12 cellular contexts compared by ENCODE assay signal in the genomic region with DNA sequence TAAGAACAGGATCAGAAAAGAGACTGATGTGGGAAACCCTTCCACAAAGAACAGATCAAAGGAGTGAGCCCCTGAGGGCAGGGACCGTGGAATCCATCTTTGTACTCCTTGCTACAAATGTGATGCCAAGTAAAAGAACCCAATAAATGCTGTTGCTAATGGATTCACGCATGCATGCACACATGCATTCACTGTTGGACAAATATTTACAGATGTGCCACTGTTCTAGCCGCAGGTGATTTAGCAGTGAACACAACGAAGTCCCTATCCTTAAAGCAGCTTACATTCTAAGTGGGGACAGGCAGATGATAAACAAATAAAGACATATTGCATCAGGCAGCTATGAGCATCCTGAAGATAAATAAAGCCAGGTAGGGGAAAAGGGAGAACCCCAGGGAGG.
DNase-seq lines count a peak whose midpoint lies in the region; ATAC-seq and TF ChIP-seq lines count a peak whose summit lies in the region.
"Had no signal": no experiment of that assay in that cellular context is flagged by ENCODE, and none has a peak within 500 bp of the region (broad histone marks: within the 10 kb centered on the region; RNA-seq: fewer than 3 reads in every experiment).

No MANE protein-coding gene starts in this region.

- no peaks in the 10 kb centered on the region for H3K27me3 Mint-ChIP-seq in dendritic cell treated with granulocyte-macrophage colony-stimulating factor and Interleukin-4, amounts not matched to agents 40 ng/mL and 50 ng/mL, for 4 days

- H3K36me3 Mint-ChIP-seq in dendritic cell treated with granulocyte-macrophage colony-stimulating factor and Interleukin-4, amounts not matched to agents 40 ng/mL and 50 ng/mL, for 4 days (ENCODE audit: low read depth) = peaks cover 29% of the 10 kb centered on the region

- H3K9me3 ChIP-seq in uterus = no peaks in the 10 kb centered on the region
- H3K9me3 ChIP-seq: Peyer's patch had no signal

- TF ChIP-seq POLR2A in uterus (IDR thresholded peaks at IDR 0.05) = no peak

- intact Hi-C loops in cardiac septum (cut with DNase I) = no loop called here
- intact Hi-C loops in left cardiac atrium (cut with DNase I) = no loop called here
- intact Hi-C loops in dendritic cell treated with granulocyte-macrophage colony-stimulating factor and Interleukin-4, amounts not matched to agents 40 ng/mL and 50 ng/mL, for 4 days (cut with micrococcal nuclease) = loop anchor here (10.0 kb wide), 1 partner anchor 64 kb away; a partner anchor contains a TSS
- intact Hi-C loops in uterus (cut with DNase I; ENCODE audit: low total_unique reads) = no loop called here

- H3K27me3 ChIP-seq in uterus = no peaks in the 10 kb centered on the region
- H3K27me3 ChIP-seq: Peyer's patch had no signal

- peaks cover 62% of the 10 kb centered on the region for H3K4me1 Mint-ChIP-seq in dendritic cell treated with granulocyte-macrophage colony-stimulating factor and Interleukin-4, amounts not matched to agents 40 ng/mL and 50 ng/mL, for 4 days (ENCODE audit: low read depth)

- no peaks in the 10 kb centered on the region for H3K36me3 ChIP-seq in uterus
- H3K36me3 ChIP-seq: Peyer's patch had no signal

- H3K4me1 ChIP-seq in uterus = peaks cover 7 to 23% of the 10 kb centered on the region in 2 donors

- peak overlapping the region; percentile 79 for H3K27ac Mint-ChIP-seq in dendritic cell treated with granulocyte-macrophage colony-stimulating factor and Interleukin-4, amounts not matched to agents 40 ng/mL and 50 ng/mL, for 4 days

- H3K4me3 Mint-ChIP-seq in dendritic cell treated with granulocyte-macrophage colony-stimulating factor and Interleukin-4, amounts not matched to agents 40 ng/mL and 50 ng/mL, for 4 days = no peak overlapping the region

- DNase-seq in cardiac septum (ENCODE audit: low spot score) (peak; percentile 29), left cardiac atrium (no peak), NCI-H345 (lab: John Stamatoyannopoulos, UW) (peak; percentile 92), substantia nigra (lab: John Stamatoyannopoulos, UW) (no peak), uterus (no peak)
- no peak for DNase-seq in activated CD8-positive, alpha-beta memory T cell treated with anti-CD3 and anti-CD28 coated beads, Interleukin-2, amount 50 U/mL, for 4 hours
- DNase-seq: GM23248, NCI-H187 treated with DMSO at 0.1 percent for 48 hours had no signal

- H3K27ac ChIP-seq in substantia nigra (ENCODE audit: low read depth, low read length, poor library complexity, severe bottlenecking) = peak overlapping the region; percentile 67
- peak overlapping the region in 1 of 2 donors; percentile 95 for H3K27ac ChIP-seq in uterus
- H3K27ac ChIP-seq: GM23248 had no signal

- no peak for TF ChIP-seq CTCF in uterus (IDR thresholded peaks at IDR 0.05)

- no peaks in the 10 kb centered on the region for H3K9me3 Mint-ChIP-seq in dendritic cell treated with granulocyte-macrophage colony-stimulating factor and Interleukin-4, amounts not matched to agents 40 ng/mL and 50 ng/mL, for 4 days

- no peak overlapping the region for H3K4me3 ChIP-seq in uterus
- H3K4me3 ChIP-seq: GM23248, Peyer's patch, skin epidermis had no signal

- ATAC-seq in left cardiac atrium (no peak), HG02885 (IDR thresholded peaks at IDR 0.05; ENCODE audit: poor library complexity, unreplicated experiment) (no peak)

Comparison
In these comparisons a context has a peak if more than half of its experiments do, and no peak if none do; other contexts are left out.
1. DNase-seq: peak in cardiac septum (single experiment) and NCI-H345 (single experiment); none in left cardiac atrium (single experiment), substantia nigra (0 of 49), activated CD8-positive, alpha-beta memory T cell treated with anti-CD3 and anti-CD28 coated beads, Interleukin-2, amount 50 U/mL, for 4 hours (single experiment) and uterus (0 of 2).